10 cellular contexts compared by ENCODE assay signal in genomic region chr5:23977996-23978395, GRCh38.
DNase-seq lines count a peak whose midpoint lies in the region; ATAC-seq and TF ChIP-seq lines count a peak whose summit lies in the region.
"Had no signal": no experiment of that assay in that cellular context is flagged by ENCODE, and none has a peak within 500 bp of the region (broad histone marks: within the 10 kb centered on the region; RNA-seq: fewer than 3 reads in every experiment).

No MANE protein-coding gene starts in this region.

- H3K27ac Mint-ChIP-seq in activated CD4-positive, alpha-beta T cell treated with anti-CD3 and anti-CD28 coated beads for 36 hours = no peak overlapping the region
- no peak overlapping the region for H3K27ac Mint-ChIP-seq in WTC11
- no peak overlapping the region for H3K27ac Mint-ChIP-seq in naive thymus-derived CD4-positive, alpha-beta T cell
- H3K27ac Mint-ChIP-seq: activated naive CD4-positive, alpha-beta T cell treated with anti-CD3 and anti-CD28 coated beads, Interleukin-2, amount 50 U/mL, for 24 hours had no signal

- no peak overlapping the region for H3K4me2 ChIP-seq in mesenchymal stem cell (ENCODE audit: low read length, poor library complexity, severe bottlenecking)

- no peak overlapping the region for H4K91ac ChIP-seq in mesenchymal stem cell (ENCODE audit: low read length)

- peaks cover 36% of the 10 kb centered on the region for H3K9me3 ChIP-seq in mesenchymal stem cell (ENCODE audit: control insufficient read depth, low read length)
- peaks cover 0 to 9% (median 0%) of the 10 kb centered on the region in 3 experiments for H3K9me3 ChIP-seq in naive thymus-derived CD4-positive, alpha-beta T cell (ENCODE audit: control insufficient read depth in 2 of 3, low read length in 3 of 3)

- DNase-seq in activated CD4-positive, alpha-beta T cell treated with anti-CD3 and anti-CD28 coated beads for 36 hours = peak; percentile 34
- no peak for DNase-seq in activated CD4-positive, alpha-beta T cell treated with anti-CD3 and anti-CD28 coated beads for 1 hour
- peak; percentile 86 for DNase-seq in HT-29 (ENCODE audit: low spot score)
- DNase-seq in WTC11 (ENCODE audit: low spot score) = peak; percentile 73
- peak; percentile 8 for DNase-seq in mesenchymal stem cell
- no peak for DNase-seq in naive thymus-derived CD4-positive, alpha-beta T cell
- DNase-seq: C1 segment of cervical spinal cord had no signal

- H3K23ac ChIP-seq in mesenchymal stem cell (ENCODE audit: low read length in 2 of 2) = no peak overlapping the region

- no peaks in the 10 kb centered on the region for H3K27me3 ChIP-seq in mesenchymal stem cell (ENCODE audit: control insufficient read depth in 1 of 2, insufficient read depth in 1 of 2, low read length in 2 of 2)
- H3K27me3 ChIP-seq in naive thymus-derived CD4-positive, alpha-beta T cell (ENCODE audit: control insufficient read depth in 2 of 2, insufficient read depth in 2 of 2, low read length in 2 of 2) = no peaks in the 10 kb centered on the region

- no peak overlapping the region for H3K27ac ChIP-seq in mesenchymal stem cell (ENCODE audit: low read length, poor library complexity, severe bottlenecking)
- H3K27ac ChIP-seq in naive thymus-derived CD4-positive, alpha-beta T cell (ENCODE audit: low read depth, low read length) = no peak overlapping the region

- intact Hi-C loops in activated CD4-positive, alpha-beta T cell treated with anti-CD3 and anti-CD28 coated beads for 36 hours (cut with DNase I, micrococcal nuclease) = no loop called here
- intact Hi-C loops in naive thymus-derived CD4-positive, alpha-beta T cell (cut with micrococcal nuclease) = no loop called here

- no peak overlapping the region for H3K18ac ChIP-seq in mesenchymal stem cell (ENCODE audit: low read depth in 1 of 2, low read length in 2 of 2)

- H2BK120ac ChIP-seq in mesenchymal stem cell (ENCODE audit: low read depth, low read length) = no peak overlapping the region

- H2AK5ac ChIP-seq in mesenchymal stem cell (ENCODE audit: low read length, severe bottlenecking) = no peak overlapping the region

- peak; percentile 76 for TF ChIP-seq CTCF in WTC11 (IDR thresholded peaks at IDR 0.05)

- H3K14ac ChIP-seq in mesenchymal stem cell (ENCODE audit: low read length in 2 of 2) = no peak overlapping the region

- H2BK15ac ChIP-seq in mesenchymal stem cell (ENCODE audit: low read depth, poor library complexity, severe bottlenecking) = no peak overlapping the region

- no peak overlapping the region for H2BK12ac ChIP-seq in mesenchymal stem cell (ENCODE audit: low read length in 2 of 2)

- no peaks in the 10 kb centered on the region for H3K36me3 Mint-ChIP-seq in activated CD4-positive, alpha-beta T cell treated with anti-CD3 and anti-CD28 coated beads for 36 hours (ENCODE audit: low read depth)
- H3K36me3 Mint-ChIP-seq in WTC11 = peaks cover 40% of the 10 kb centered on the region
- no peaks in the 10 kb centered on the region for H3K36me3 Mint-ChIP-seq in naive thymus-derived CD4-positive, alpha-beta T cell
- H3K36me3 Mint-ChIP-seq: activated naive CD4-positive, alpha-beta T cell treated with anti-CD3 and anti-CD28 coated beads, Interleukin-2, amount 50 U/mL, for 24 hours had no signal

- CTCF ChIA-PET in activated CD4-positive, alpha-beta T cell treated with anti-CD3 and anti-CD28 coated beads for 36 hours (lab: Charles Lee) = no interaction called here
- CTCF ChIA-PET in WTC11 (lab: Charles Lee) = interaction anchor here (0.6 kb wide), 1 partner anchor 43 kb away, joined by 3 read pairs; no protein-coding TSS in a partner anchor
- CTCF ChIA-PET in naive thymus-derived CD4-positive, alpha-beta T cell (lab: Charles Lee) = no interaction called here

- H3K9me3 Mint-ChIP-seq in activated CD4-positive, alpha-beta T cell treated with anti-CD3 and anti-CD28 coated beads for 36 hours (ENCODE audit: low read depth) = peaks cover 34% of the 10 kb centered on the region
- H3K9me3 Mint-ChIP-seq in WTC11 = peaks cover 56% of the 10 kb centered on the region
- peaks cover 5 to 58% (median 28%) of the 10 kb centered on the region in 11 donors for H3K9me3 Mint-ChIP-seq in naive thymus-derived CD4-positive, alpha-beta T cell

- no peak overlapping the region for H3K4me3 Mint-ChIP-seq in activated CD4-positive, alpha-beta T cell treated with anti-CD3 and anti-CD28 coated beads for 36 hours
- no peak overlapping the region for H3K4me3 Mint-ChIP-seq in WTC11
- H3K4me3 Mint-ChIP-seq in naive thymus-derived CD4-positive, alpha-beta T cell = no peak overlapping the region
- H3K4me3 Mint-ChIP-seq: activated naive CD4-positive, alpha-beta T cell treated with anti-CD3 and anti-CD28 coated beads, Interleukin-2, amount 50 U/mL, for 24 hours had no signal

- no peak overlapping the region for H3K4me3 ChIP-seq in mesenchymal stem cell (ENCODE audit: insufficient read depth in 1 of 2, low read depth in 1 of 2, low read length in 2 of 2)
- no peak overlapping the region for H3K4me3 ChIP-seq in naive thymus-derived CD4-positive, alpha-beta T cell (ENCODE audit: low read length)

- H2AFZ ChIP-seq in mesenchymal stem cell (ENCODE audit: low read depth, low read length) = no peak overlapping the region

- no peak overlapping the region for H3K4ac ChIP-seq in mesenchymal stem cell (ENCODE audit: low read depth in 1 of 2, low read length in 2 of 2)

- ATAC-seq in activated CD4-positive, alpha-beta T cell treated with anti-CD3 and anti-CD28 coated beads for 36 hours = no peak
- ATAC-seq in WTC11 = peak; percentile 97
- no peak for ATAC-seq in naive thymus-derived CD4-positive, alpha-beta T cell
- ATAC-seq in GM19324 (IDR thresholded peaks at IDR 0.05; ENCODE audit: low FRiP score, unreplicated experiment) = no peak
- ATAC-seq in GM21717 (IDR thresholded peaks at IDR 0.05; ENCODE audit: unreplicated experiment) = no peak

- no peak overlapping the region for H4K8ac ChIP-seq in mesenchymal stem cell (ENCODE audit: low read length)

- 61% methylated on average over 4 of the region's 4 CpGs for WGBS in mesenchymal stem cell

- H3K27me3 Mint-ChIP-seq in activated CD4-positive, alpha-beta T cell treated with anti-CD3 and anti-CD28 coated beads for 36 hours = no peaks in the 10 kb centered on the region
- no peaks in the 10 kb centered on the region for H3K27me3 Mint-ChIP-seq in WTC11 (ENCODE audit: low read depth)
- H3K27me3 Mint-ChIP-seq in naive thymus-derived CD4-positive, alpha-beta T cell = no peaks in the 10 kb centered on the region
- H3K27me3 Mint-ChIP-seq: activated naive CD4-positive, alpha-beta T cell treated with anti-CD3 and anti-CD28 coated beads, Interleukin-2, amount 50 U/mL, for 24 hours had no signal

- H3K79me1 ChIP-seq in mesenchymal stem cell (replicated peaks; ENCODE audit: low read length, poor library complexity, severe bottlenecking) = no peaks in the 10 kb centered on the region

- H3K4me1 Mint-ChIP-seq in activated CD4-positive, alpha-beta T cell treated with anti-CD3 and anti-CD28 coated beads for 36 hours = no peaks in the 10 kb centered on the region
- H3K4me1 Mint-ChIP-seq in WTC11 = peaks cover 11% of the 10 kb centered on the region
- no peaks in the 10 kb centered on the region for H3K4me1 Mint-ChIP-seq in naive thymus-derived CD4-positive, alpha-beta T cell
- H3K4me1 Mint-ChIP-seq: activated naive CD4-positive, alpha-beta T cell treated with anti-CD3 and anti-CD28 coated beads, Interleukin-2, amount 50 U/mL, for 24 hours had no signal

- H3K4me1 ChIP-seq in mesenchymal stem cell (ENCODE audit: control insufficient read depth, insufficient read depth, low read depth, low read length) = no peaks in the 10 kb centered on the region
- no peaks in the 10 kb centered on the region for H3K4me1 ChIP-seq in naive thymus-derived CD4-positive, alpha-beta T cell (ENCODE audit: control insufficient read depth in 2 of 2, insufficient read depth in 2 of 2, low read length in 2 of 2)

- no peak overlapping the region for H3K9ac ChIP-seq in mesenchymal stem cell (ENCODE audit: low read length)

- H3K36me3 ChIP-seq in mesenchymal stem cell (ENCODE audit: control insufficient read depth in 1 of 2, insufficient read depth in 2 of 2, low read depth in 1 of 2, low read length in 2 of 2) = no peaks in the 10 kb centered on the region
- no peaks in the 10 kb centered on the region for H3K36me3 ChIP-seq in naive thymus-derived CD4-positive, alpha-beta T cell (ENCODE audit: control insufficient read depth in 2 of 3, insufficient read depth in 3 of 3, low read length in 3 of 3)

- POLR2A ChIA-PET in activated CD4-positive, alpha-beta T cell treated with anti-CD3 and anti-CD28 coated beads for 36 hours (lab: Charles Lee) = no interaction called here
- POLR2A ChIA-PET in WTC11 (lab: Charles Lee) = no interaction called here
- POLR2A ChIA-PET in naive thymus-derived CD4-positive, alpha-beta T cell (lab: Charles Lee) = no interaction called here

- H2BK5ac ChIP-seq in mesenchymal stem cell (ENCODE audit: low read depth, low read length, poor library complexity, severe bottlenecking) = no peak overlapping the region

TF ChIP-seq in WTC11, 78 proteins besides CTCF, POLR2A, EP300 and RAD21 (continues in another document):
- TF ChIP-seq HMGA2 (CRISPR knock-in tag; IDR thresholded peaks at IDR 0.05) (no peak), TP53 (CRISPR knock-in tag; IDR thresholded peaks at IDR 0.05) (no peak), CDX4 (CRISPR knock-in tag; IDR thresholded peaks at IDR 0.05; ENCODE audit: borderline replicate concordance) (no peak)

Comparison
In these comparisons a context has a peak if more than half of its experiments do, and no peak if none do; other contexts are left out.
1. DNase-seq: peak in activated CD4-positive, alpha-beta T cell treated with anti-CD3 and anti-CD28 coated beads for 36 hours (single experiment), HT-29 (single experiment), WTC11 (single experiment) and mesenchymal stem cell (single experiment); none in activated CD4-positive, alpha-beta T cell treated with anti-CD3 and anti-CD28 coated beads for 1 hour (single experiment) and naive thymus-derived CD4-positive, alpha-beta T cell (0 of 9).